In genomic region chr5:179417696-179418095, GRCh38 we compare ENCODE assay signal across 18 cellular contexts.
DNase-seq lines count a peak whose midpoint lies in the region; ATAC-seq and TF ChIP-seq lines count a peak whose summit lies in the region.
"Had no signal": no experiment of that assay in that cellular context is flagged by ENCODE, and none has a peak within 500 bp of the region (broad histone marks: within the 10 kb centered on the region; RNA-seq: fewer than 3 reads in every experiment).

No MANE protein-coding gene starts in this region.

- H3K27ac Mint-ChIP-seq in natural killer cell treated with Interleukin-12 subunit alpha and Interleukin-12 subunit beta and Interleukin-15 and Interleukin-18, amount 100 ng/mL, for 72 hours, result no peak overlapping the region
- H3K27ac Mint-ChIP-seq in natural killer cell (no peak overlapping the region), chondrocyte (ENCODE audit: unreplicated experiment) (no peak overlapping the region)
- H3K27ac Mint-ChIP-seq: B cell; CD4-positive, alpha-beta T cell had no signal

- H2BK15ac ChIP-seq in neuronal stem cell (ENCODE audit: low read length), result no peak overlapping the region

- H4K8ac ChIP-seq in neuronal stem cell (ENCODE audit: low read depth, low read length), result no peak overlapping the region

- H2AFZ ChIP-seq in neuronal stem cell (ENCODE audit: low read length), result no peak overlapping the region

- H3K4me1 ChIP-seq in neuronal stem cell (ENCODE audit: control insufficient read depth in 2 of 2, insufficient read depth in 1 of 2, low read depth in 1 of 2, low read length in 2 of 2), result peaks cover 1 to 8% of the 10 kb centered on the region in 2 donors
- H3K4me1 ChIP-seq: Caco-2 had no signal

- peak overlapping the region in 1 of 2 donors; percentile 44 for H3K4me3 ChIP-seq in neuronal stem cell (ENCODE audit: low read length in 2 of 2)
- H3K4me3 ChIP-seq: K562 had no signal

- no peak overlapping the region for H2BK120ac ChIP-seq in neuronal stem cell (ENCODE audit: low read depth, low read length)

- peaks cover 5 to 7% of the 10 kb centered on the region in 2 donors for H3K27me3 Mint-ChIP-seq in natural killer cell treated with Interleukin-12 subunit alpha and Interleukin-12 subunit beta and Interleukin-15 and Interleukin-18, amount 100 ng/mL, for 72 hours
- H3K27me3 Mint-ChIP-seq in natural killer cell (ENCODE audit: low read depth in 2 of 2) (peaks cover 4 to 8% of the 10 kb centered on the region in 2 donors), chondrocyte (ENCODE audit: low read depth) (peaks cover 8% of the 10 kb centered on the region)
- H3K27me3 Mint-ChIP-seq: CD4-positive, alpha-beta T cell had no signal

- peak; percentile 25 for DNase-seq in natural killer cell treated with Interleukin-12 subunit alpha and Interleukin-12 subunit beta and Interleukin-15 and Interleukin-18, amount 100 ng/mL, for 72 hours (ENCODE audit: low spot score)
- DNase-seq in natural killer cell (no peak), chondrocyte (ENCODE audit: low spot score) (peak; percentile 75), neuronal stem cell (ENCODE audit: low spot score) (no peak), Right ventricle myocardium superior (no peak)
- DNase-seq: Caco-2; CD4-positive, alpha-beta T cell; DMS153; DMS79; GDM1; GOT3; IMR-90 had no signal

- H4K91ac ChIP-seq in neuronal stem cell (ENCODE audit: low read depth, low read length, poor library complexity), result no peak overlapping the region

- peak in 1 of 2 donors; percentile 11 for ATAC-seq in natural killer cell treated with Interleukin-12 subunit alpha and Interleukin-12 subunit beta and Interleukin-15 and Interleukin-18, amount 100 ng/mL, for 72 hours
- ATAC-seq in natural killer cell (no peak), Right ventricle myocardium superior (ENCODE audit: poor library complexity) (no peak), HG03521 (IDR thresholded peaks at IDR 0.05; ENCODE audit: unreplicated experiment) (no peak), HG03565 (IDR thresholded peaks at IDR 0.05; ENCODE audit: unreplicated experiment) (no peak)
- ATAC-seq: K562 had no signal

- H3K36me3 ChIP-seq in neuronal stem cell (replicated peaks in 1 of 2; ENCODE audit: control insufficient read depth in 2 of 2, insufficient read depth in 2 of 2, low read length in 2 of 2), result no peaks in the 10 kb centered on the region

- H3K4me3 Mint-ChIP-seq in natural killer cell treated with Interleukin-12 subunit alpha and Interleukin-12 subunit beta and Interleukin-15 and Interleukin-18, amount 100 ng/mL, for 72 hours, result no peak overlapping the region
- H3K4me3 Mint-ChIP-seq in natural killer cell (no peak overlapping the region), chondrocyte (ENCODE audit: unreplicated experiment) (no peak overlapping the region)
- H3K4me3 Mint-ChIP-seq: B cell; CD4-positive, alpha-beta T cell; H9 had no signal

- H3K18ac ChIP-seq in neuronal stem cell (ENCODE audit: low read length), result peak overlapping the region; percentile 4

- H3K9me3 Mint-ChIP-seq in natural killer cell treated with Interleukin-12 subunit alpha and Interleukin-12 subunit beta and Interleukin-15 and Interleukin-18, amount 100 ng/mL, for 72 hours, result no peaks in the 10 kb centered on the region
- no peaks in the 10 kb centered on the region for H3K9me3 Mint-ChIP-seq in natural killer cell
- H3K9me3 Mint-ChIP-seq in chondrocyte (ENCODE audit: low read depth), result no peaks in the 10 kb centered on the region
- H3K9me3 Mint-ChIP-seq: CD4-positive, alpha-beta T cell had no signal

- intact Hi-C loops in natural killer cell (cut with micrococcal nuclease) (no loop called here), Right ventricle myocardium superior (cut with DNase I) (no loop called here)

- H3K79me1 ChIP-seq in neuronal stem cell (ENCODE audit: low read depth, low read length), result no peaks in the 10 kb centered on the region

- no peaks in the 10 kb centered on the region for H3K27me3 ChIP-seq in neuronal stem cell (ENCODE audit: control insufficient read depth in 3 of 3, insufficient read depth in 3 of 3, low read depth in 1 of 3, low read length in 3 of 3)

- no peak for TF ChIP-seq CTCF in natural killer cell (IDR thresholded peaks at IDR 0.05)
- TF ChIP-seq CTCF in chondrocyte (IDR thresholded peaks at IDR 0.05), result no peak

- H2AK5ac ChIP-seq in neuronal stem cell (ENCODE audit: low read depth, low read length), result no peak overlapping the region

- H3K9me3 ChIP-seq in neuronal stem cell (replicated peaks in 1 of 2; ENCODE audit: control insufficient read depth in 2 of 2, insufficient read depth in 1 of 2, low read depth in 1 of 2, low read length in 2 of 2), result no peaks in the 10 kb centered on the region
- H3K9me3 ChIP-seq: Caco-2 had no signal

- H3K4ac ChIP-seq in neuronal stem cell (ENCODE audit: low read length), result no peak overlapping the region

- no peak overlapping the region for H3K14ac ChIP-seq in neuronal stem cell (ENCODE audit: low read length)

- H3K4me2 ChIP-seq in neuronal stem cell (ENCODE audit: insufficient read depth, low read length, poor library complexity, severe bottlenecking), result no peak overlapping the region

- H3K4me1 Mint-ChIP-seq in natural killer cell treated with Interleukin-12 subunit alpha and Interleukin-12 subunit beta and Interleukin-15 and Interleukin-18, amount 100 ng/mL, for 72 hours (ENCODE audit: low read depth in 2 of 2), result no peaks in the 10 kb centered on the region
- no peaks in the 10 kb centered on the region for H3K4me1 Mint-ChIP-seq in natural killer cell
- H3K4me1 Mint-ChIP-seq in chondrocyte (ENCODE audit: low read depth), result no peaks in the 10 kb centered on the region
- H3K4me1 Mint-ChIP-seq: B cell had no signal

- no CpG with 5 or more reads among the region's 5 CpGs for WGBS in neuronal stem cell (ENCODE audit: extremely low coverage in 2 of 2, insufficient read length in 2 of 2, insufficient replicate concordance in 1 of 2), 2 donors

- no peak overlapping the region for H2BK5ac ChIP-seq in neuronal stem cell (ENCODE audit: low read length)

- no peak overlapping the region for H3K23ac ChIP-seq in neuronal stem cell (ENCODE audit: low read depth, low read length, poor library complexity)

- H3K27ac ChIP-seq in neuronal stem cell (replicated peaks; ENCODE audit: low read length), result no peak overlapping the region
- H3K27ac ChIP-seq: C4-2B had no signal

- H2BK12ac ChIP-seq in neuronal stem cell (ENCODE audit: low read length), result no peak overlapping the region

- no peak overlapping the region for H3K9ac ChIP-seq in neuronal stem cell (ENCODE audit: low read depth, low read length, poor library complexity)

- H3K36me3 Mint-ChIP-seq in natural killer cell treated with Interleukin-12 subunit alpha and Interleukin-12 subunit beta and Interleukin-15 and Interleukin-18, amount 100 ng/mL, for 72 hours, result no peaks in the 10 kb centered on the region
- H3K36me3 Mint-ChIP-seq in natural killer cell, result no peaks in the 10 kb centered on the region
- no peaks in the 10 kb centered on the region for H3K36me3 Mint-ChIP-seq in chondrocyte (ENCODE audit: low read depth)

Comparison
In these comparisons a context has a peak if more than half of its experiments do, and no peak if none do; other contexts are left out.
1. DNase-seq: peak in natural killer cell treated with Interleukin-12 subunit alpha and Interleukin-12 subunit beta and Interleukin-15 and Interleukin-18, amount 100 ng/mL, for 72 hours (single experiment) and chondrocyte (single experiment); none in natural killer cell (single experiment), neuronal stem cell (single experiment) and Right ventricle myocardium superior (single experiment).